ENCODE assay signal across 5 cellular contexts in genomic region chr13:109954441-109954840, GRCh38.
"Had no signal": no experiment of that assay in that cellular context is flagged by ENCODE, and none has a peak within 500 bp of the region (broad histone marks: within the 10 kb centered on the region; RNA-seq: fewer than 3 reads in every experiment).

No MANE protein-coding gene starts in this region.

- H3K4me1 Mint-ChIP-seq: GM23338, H9 had no signal

- ATAC-seq: GM23338, K562 had no signal

- H2AFZ ChIP-seq: GM23338 had no signal

- H3K4me2 ChIP-seq: GM23338 had no signal

- H3K4me3 ChIP-seq: GM23338, K562 had no signal

- H3K4me3 Mint-ChIP-seq: GM23338, H9 had no signal

- DNase-seq: H9, HCEC 1CT, IMR-90 had no signal

- H3K27ac Mint-ChIP-seq: GM23338, H9 had no signal
